In genomic region chr14:67571275-67571990, GRCh38 we compare ENCODE assay signal across 8 cellular contexts. TPM values are rescaled to one million over a fixed set of nuclear protein-coding genes. Genes with fewer than 3 reads are reported as not detected.
A peak's percentile ranks its signal among the peaks of the same experiment; 100 is the strongest.
DNase-seq lines count a peak whose midpoint lies in the region; ATAC-seq and TF ChIP-seq lines count a peak whose summit lies in the region.

No MANE protein-coding gene starts in this region.

- no peak overlapping the region for H3K4me3 Mint-ChIP-seq in activated naive CD8-positive, alpha-beta T cell treated with anti-CD3 and anti-CD28 coated beads, Interleukin-2, amount 10 ng/mL, durations not matched to agents 7 days and 5 days

- no peak overlapping the region for H3K27ac Mint-ChIP-seq in activated naive CD8-positive, alpha-beta T cell treated with anti-CD3 and anti-CD28 coated beads, Interleukin-2, amount 10 ng/mL, durations not matched to agents 7 days and 5 days

- ATAC-seq in GM18511 (IDR thresholded peaks at IDR 0.05; ENCODE audit: unreplicated experiment) (peak; percentile 67), heart right ventricle (peak; percentile 70 to 86 (median 76)), GM18517 (IDR thresholded peaks at IDR 0.05; ENCODE audit: unreplicated experiment) (no peak)
- ATAC-seq in activated naive CD8-positive, alpha-beta T cell treated with anti-CD3 and anti-CD28 coated beads, Interleukin-2, amount 10 ng/mL, durations not matched to agents 7 days and 5 days (ENCODE audit: low read depth), result peak; percentile 85

- 46 to 48% methylated on average over 13 to 14 of the region's 14 CpGs for WGBS in heart right ventricle, 2 donors

- H3K4me1 Mint-ChIP-seq in activated naive CD8-positive, alpha-beta T cell treated with anti-CD3 and anti-CD28 coated beads, Interleukin-2, amount 10 ng/mL, durations not matched to agents 7 days and 5 days, result peaks cover 14% of the 10 kb centered on the region

- H3K9me3 ChIP-seq in heart right ventricle, result no peaks in the 10 kb centered on the region

- POLR2A ChIA-PET in activated naive CD8-positive, alpha-beta T cell treated with anti-CD3 and anti-CD28 coated beads, Interleukin-2, amount 10 ng/mL, durations not matched to agents 7 days and 5 days (lab: Charles Lee), result interaction anchor here (1.8 kb wide), 1 partner anchor 144 kb away, joined by 6 read pairs; no protein-coding TSS in a partner anchor

- peak; percentile 63 to 84 (median 83) for TF ChIP-seq CTCF in heart right ventricle (IDR thresholded peaks at IDR 0.05)

- no peaks in the 10 kb centered on the region for H3K27me3 Mint-ChIP-seq in activated naive CD8-positive, alpha-beta T cell treated with anti-CD3 and anti-CD28 coated beads, Interleukin-2, amount 10 ng/mL, durations not matched to agents 7 days and 5 days

- H3K9me3 Mint-ChIP-seq in activated naive CD8-positive, alpha-beta T cell treated with anti-CD3 and anti-CD28 coated beads, Interleukin-2, amount 10 ng/mL, durations not matched to agents 7 days and 5 days, result no peaks in the 10 kb centered on the region

- H3K4me3 ChIP-seq in heart right ventricle, result no peak overlapping the region

- intact Hi-C loops in heart right ventricle (cut with DNase I), result loop anchor here in 9 of 10 donors (1.0 to 10.0 kb wide), 7 partner anchors 44 to 145 kb away; no protein-coding TSS in a partner anchor

- no peaks in the 10 kb centered on the region for H3K4me1 ChIP-seq in heart right ventricle

- H3K36me3 ChIP-seq in heart right ventricle, result no peaks in the 10 kb centered on the region

- DNase-seq in AG08396 (ENCODE audit: low spot score) (peak; percentile 77), LoVo (ENCODE audit: low spot score) (peak; percentile 40), SW 1271 (lab: John Stamatoyannopoulos, UW) (peak; percentile 9 to 62), heart right ventricle (peak; percentile 57 to 64), retina (peak; percentile 64)
- DNase-seq in activated naive CD8-positive, alpha-beta T cell treated with anti-CD3 and anti-CD28 coated beads, Interleukin-2, amount 10 ng/mL, durations not matched to agents 7 days and 5 days, result peak; percentile 73

- no peaks in the 10 kb centered on the region for H3K27me3 ChIP-seq in heart right ventricle

- H3K36me3 Mint-ChIP-seq in activated naive CD8-positive, alpha-beta T cell treated with anti-CD3 and anti-CD28 coated beads, Interleukin-2, amount 10 ng/mL, durations not matched to agents 7 days and 5 days, result no peaks in the 10 kb centered on the region

- H3K27ac ChIP-seq in heart right ventricle, result no peak overlapping the region

RNA-seq across cellular contexts. Expression of gene PIGH, which starts 28.6 kb away (rescaled TPM):
- total RNA-seq in activated naive CD8-positive, alpha-beta T cell treated with anti-CD3 and anti-CD28 coated beads, Interleukin-2, amount 10 ng/mL, durations not matched to agents 7 days and 5 days, result 10 to 100 TPM; 22.9 to 24.9 TPM
- 10 to 100 TPM in 6 of 10 donors, 1 to 10 TPM in 4; 9.0 to 16.8 (median 10.2) TPM for total RNA-seq in heart right ventricle
- 10 to 100 TPM; 18.1 to 23.3 TPM for polyA plus RNA-seq in heart right ventricle

RNA-seq across cellular contexts. Expression of gene PLEKHH1, which starts 38.3 kb away (rescaled TPM):
- total RNA-seq in activated naive CD8-positive, alpha-beta T cell treated with anti-CD3 and anti-CD28 coated beads, Interleukin-2, amount 10 ng/mL, durations not matched to agents 7 days and 5 days, result 1 to 10 TPM in 1 of 2 experiments, under 1 TPM in 1; 0.68 to 1.0 TPM
- 1 to 10 TPM; 1.7 to 7.8 (median 3.7) TPM for total RNA-seq in heart right ventricle
- 10 to 100 TPM in 1 of 2 donors, 1 to 10 TPM in 1; 2.3 to 14.8 TPM for polyA plus RNA-seq in heart right ventricle

RNA-seq across cellular contexts. Expression of gene ARG2, which starts 48.3 kb away (rescaled TPM):
- 1 to 10 TPM; 1.3 to 2.6 TPM for total RNA-seq in activated naive CD8-positive, alpha-beta T cell treated with anti-CD3 and anti-CD28 coated beads, Interleukin-2, amount 10 ng/mL, durations not matched to agents 7 days and 5 days
- total RNA-seq in heart right ventricle, result 10 to 100 TPM in 1 of 10 donors, 1 to 10 TPM in 7, under 1 TPM in 2; 0.69 to 11.6 (median 1.5) TPM
- polyA plus RNA-seq in heart right ventricle, result 10 to 100 TPM in 1 of 2 donors, under 1 TPM in 1; 0.22 to 42.4 TPM
